1 cellular context compared by ENCODE assay signal in the genomic region with DNA sequence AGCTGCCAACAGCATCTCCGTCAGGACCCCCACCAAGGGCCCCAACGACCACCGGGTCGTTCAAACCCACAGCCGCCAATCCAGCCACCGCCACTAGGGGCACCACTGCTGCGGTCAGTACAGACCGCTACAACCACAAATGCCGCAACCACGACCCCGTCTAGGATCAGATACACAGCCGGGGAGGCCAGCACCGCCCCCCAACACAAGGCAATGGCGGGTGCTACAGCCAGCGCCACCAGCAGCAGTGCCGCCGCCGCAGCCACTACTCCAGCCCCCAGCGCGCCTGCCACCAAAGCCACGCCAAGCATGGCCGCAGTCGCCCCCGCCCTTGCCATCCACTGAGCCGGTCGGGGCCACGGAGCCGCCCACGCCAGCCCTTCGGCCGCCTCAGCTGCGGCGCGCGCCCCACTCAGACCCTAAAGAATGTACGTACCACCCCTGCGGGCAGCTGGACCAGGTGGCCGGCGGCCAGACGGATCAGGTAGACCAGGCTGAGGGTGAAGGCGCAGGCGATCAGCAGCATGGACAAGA.
TF ChIP-seq lines count a peak whose summit lies in the region.

No MANE protein-coding gene starts in this region.

TF ChIP-seq in WTC11, 78 proteins besides CTCF, POLR2A, EP300 and RAD21 (continued from another document):
- TF ChIP-seq, protein P1, sequence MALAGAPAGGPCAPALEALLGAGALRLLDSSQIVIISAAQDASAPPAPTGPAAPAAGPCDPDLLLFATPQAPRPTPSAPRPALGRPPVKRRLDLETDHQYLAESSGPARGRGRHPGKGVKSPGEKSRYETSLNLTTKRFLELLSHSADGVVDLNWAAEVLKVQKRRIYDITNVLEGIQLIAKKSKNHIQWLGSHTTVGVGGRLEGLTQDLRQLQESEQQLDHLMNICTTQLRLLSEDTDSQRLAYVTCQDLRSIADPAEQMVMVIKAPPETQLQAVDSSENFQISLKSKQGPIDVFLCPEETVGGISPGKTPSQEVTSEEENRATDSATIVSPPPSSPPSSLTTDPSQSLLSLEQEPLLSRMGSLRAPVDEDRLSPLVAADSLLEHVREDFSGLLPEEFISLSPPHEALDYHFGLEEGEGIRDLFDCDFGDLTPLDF (CRISPR knock-in tag; IDR thresholded peaks at IDR 0.05) = no peak
- TF ChIP-seq, protein P2, sequence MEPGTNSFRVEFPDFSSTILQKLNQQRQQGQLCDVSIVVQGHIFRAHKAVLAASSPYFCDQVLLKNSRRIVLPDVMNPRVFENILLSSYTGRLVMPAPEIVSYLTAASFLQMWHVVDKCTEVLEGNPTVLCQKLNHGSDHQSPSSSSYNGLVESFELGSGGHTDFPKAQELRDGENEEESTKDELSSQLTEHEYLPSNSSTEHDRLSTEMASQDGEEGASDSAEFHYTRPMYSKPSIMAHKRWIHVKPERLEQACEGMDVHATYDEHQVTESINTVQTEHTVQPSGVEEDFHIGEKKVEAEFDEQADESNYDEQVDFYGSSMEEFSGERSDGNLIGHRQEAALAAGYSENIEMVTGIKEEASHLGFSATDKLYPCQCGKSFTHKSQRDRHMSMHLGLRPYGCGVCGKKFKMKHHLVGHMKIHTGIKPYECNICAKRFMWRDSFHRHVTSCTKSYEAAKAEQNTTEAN (CRISPR knock-in tag; IDR thresholded peaks at IDR 0.05) = no peak
- peak; percentile 14; the same call in 1 of the 2 replicates for TF ChIP-seq ZNF416 (CRISPR knock-in tag; IDR thresholded peaks at IDR 0.05)
